In genomic region chr3:53597136-53597915, GRCh38 we compare ENCODE assay signal across 16 cellular contexts.
"Had no signal": no experiment of that assay in that cellular context is flagged by ENCODE, and none has a peak within 500 bp of the region (broad histone marks: within the 10 kb centered on the region; RNA-seq: fewer than 3 reads in every experiment).

No MANE protein-coding gene starts in this region.

- H3K36me3 Mint-ChIP-seq: activated CD4-positive, alpha-beta memory T cell treated with anti-CD3 and anti-CD28 coated beads for 36 hours; natural killer cell; T-cell had no signal

- H3K4me1 ChIP-seq: gastroesophageal sphincter, psoas muscle had no signal

- H3K9me3 Mint-ChIP-seq: activated CD4-positive, alpha-beta memory T cell treated with anti-CD3 and anti-CD28 coated beads for 36 hours; activated naive CD8-positive, alpha-beta T cell treated with anti-CD3 and anti-CD28 coated beads, Interleukin-2, amount 50 U/mL, for 24 hours; activated T-cell treated with anti-CD3 and anti-CD28 coated beads, Interleukin-2, amount 50 U/mL, for 4 hours; natural killer cell; stimulated activated naive CD8-positive, alpha-beta T cell treated with anti-CD3 and anti-CD28 coated beads, Interleukin-15, Interleukin-2, amounts not matched to agents 100 ng/mL and 50 ng/mL, for 24 hours; T-cell had no signal

- H3K4me3 Mint-ChIP-seq: activated CD4-positive, alpha-beta memory T cell treated with anti-CD3 and anti-CD28 coated beads for 36 hours; activated naive CD8-positive, alpha-beta T cell treated with anti-CD3 and anti-CD28 coated beads, Interleukin-2, amount 50 U/mL, for 24 hours; activated T-cell treated with anti-CD3 and anti-CD28 coated beads, Interleukin-2, amount 50 U/mL, for 4 hours; natural killer cell; stimulated activated naive CD8-positive, alpha-beta T cell treated with anti-CD3 and anti-CD28 coated beads, Interleukin-15, Interleukin-2, amounts not matched to agents 100 ng/mL and 50 ng/mL, for 24 hours; T-cell had no signal

- H3K4me2 ChIP-seq: hepatocyte had no signal

- H3K4me3 ChIP-seq: gastroesophageal sphincter, hepatocyte, psoas muscle had no signal

- ATAC-seq: activated naive CD8-positive, alpha-beta T cell treated with anti-CD3 and anti-CD28 coated beads, Interleukin-2, amount 50 U/mL, for 24 hours; activated T-cell treated with anti-CD3 and anti-CD28 coated beads, Interleukin-2, amount 50 U/mL, for 4 hours; gastroesophageal sphincter; left colon; natural killer cell; psoas muscle; T-cell had no signal

- H3K4me1 Mint-ChIP-seq: activated naive CD8-positive, alpha-beta T cell treated with anti-CD3 and anti-CD28 coated beads, Interleukin-2, amount 50 U/mL, for 24 hours; natural killer cell had no signal

- DNase-seq: activated CD4-positive, alpha-beta memory T cell treated with anti-CD3 and anti-CD28 coated beads for 36 hours; activated gamma-delta T cell; activated naive CD8-positive, alpha-beta T cell treated with anti-CD3 and anti-CD28 coated beads, Interleukin-2, amount 50 U/mL, for 24 hours; activated T-cell treated with anti-CD3 and anti-CD28 coated beads, Interleukin-2, amount 50 U/mL, for 4 hours; effector memory CD4-positive, alpha-beta T cell; left colon; natural killer cell; psoas muscle; stimulated activated CD4-positive, alpha-beta T cell treated with anti-CD3 and anti-CD28 coated beads, Interleukin-2, amount 100 ng/mL, for 48 hours; T1000 had no signal

- H3K27ac ChIP-seq: epithelial cell of prostate, gastroesophageal sphincter, hepatocyte, psoas muscle, VCaP had no signal

- H3K27me3 Mint-ChIP-seq: activated naive CD8-positive, alpha-beta T cell treated with anti-CD3 and anti-CD28 coated beads, Interleukin-2, amount 50 U/mL, for 24 hours; stimulated activated naive CD8-positive, alpha-beta T cell treated with anti-CD3 and anti-CD28 coated beads, Interleukin-15, Interleukin-2, amounts not matched to agents 100 ng/mL and 50 ng/mL, for 24 hours had no signal

- H2AFZ ChIP-seq: hepatocyte had no signal

- H3K27ac Mint-ChIP-seq: activated CD4-positive, alpha-beta memory T cell treated with anti-CD3 and anti-CD28 coated beads for 36 hours; activated naive CD8-positive, alpha-beta T cell treated with anti-CD3 and anti-CD28 coated beads, Interleukin-2, amount 50 U/mL, for 24 hours; natural killer cell; stimulated activated naive CD8-positive, alpha-beta T cell treated with anti-CD3 and anti-CD28 coated beads, Interleukin-15, Interleukin-2, amounts not matched to agents 100 ng/mL and 50 ng/mL, for 24 hours; T-cell had no signal

- H3K27me3 ChIP-seq: gastroesophageal sphincter, hepatocyte had no signal

- H3K9me3 ChIP-seq: gastroesophageal sphincter, psoas muscle had no signal

- H3K36me3 ChIP-seq: gastroesophageal sphincter had no signal

- H3K79me2 ChIP-seq: hepatocyte had no signal
